31 cellular contexts compared by ENCODE assay signal in the genomic region with DNA sequence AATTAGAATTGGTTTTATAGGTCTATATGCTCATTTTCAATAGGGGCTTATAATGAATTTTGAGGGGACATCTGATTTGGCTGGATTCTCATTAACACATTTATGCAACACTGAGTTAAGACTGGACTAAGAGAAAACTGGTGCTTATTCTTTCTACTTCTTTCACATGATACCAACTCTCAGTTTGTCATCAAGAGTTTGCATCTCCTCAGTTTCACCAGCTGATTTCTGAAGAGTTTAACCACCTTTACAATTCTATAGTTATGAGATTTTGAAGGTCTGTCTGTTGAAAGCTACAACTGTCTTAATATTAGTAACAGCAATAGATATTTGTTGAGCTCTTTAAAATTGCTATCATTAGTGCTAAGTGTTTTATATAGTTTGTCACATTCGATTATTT.
"Had no signal": no experiment of that assay in that cellular context is flagged by ENCODE, and none has a peak within 500 bp of the region (broad histone marks: within the 10 kb centered on the region; RNA-seq: fewer than 3 reads in every experiment).

No MANE protein-coding gene starts in this region.

- H3K27me3 ChIP-seq: ascending aorta, cardiac muscle cell, colonic mucosa had no signal

- H3K36me3 ChIP-seq: ascending aorta, cardiac muscle cell, colonic mucosa, WERI-Rb-1 had no signal

- DNase-seq: activated CD4-positive, alpha-beta memory T cell treated with anti-CD3 and anti-CD28 coated beads, Interleukin-2, amount 10 ng/mL, durations not matched to agents 7 days and 5 days; activated CD4-positive, alpha-beta T cell treated with anti-CD3 and anti-CD28 coated beads for 1 hour; activated CD4-positive, alpha-beta T cell treated with anti-CD3 and anti-CD28 coated beads for 36 hours; activated CD4-positive, alpha-beta T cell treated with anti-CD3 and anti-CD28 coated beads for 48 hours; activated CD4-positive, alpha-beta T cell treated with anti-CD3 and anti-CD28 coated beads, Interleukin-2, amount 10 ng/mL, durations not matched to agents 7 days and 5 days; activated CD4-positive, alpha-beta T cell treated with anti-CD3 and anti-CD28 coated beads, Interleukin-2, amount 50 U/mL, for 48 hours; activated CD4-positive, CD25-positive, alpha-beta regulatory T cell; activated CD8-positive, alpha-beta memory T cell treated with anti-CD3 and anti-CD28 coated beads for 24 hours; activated CD8-positive, alpha-beta memory T cell treated with anti-CD3 and anti-CD28 coated beads, Interleukin-2, amount 10 ng/mL, durations not matched to agents 7 days and 5 days; activated CD8-positive, alpha-beta memory T cell treated with anti-CD3 and anti-CD28 coated beads, Interleukin-2, amount 50 U/mL, for 48 hours; activated CD8-positive, alpha-beta T cell treated with anti-CD3 and anti-CD28 coated beads, Interleukin-2, amount 10 ng/mL, durations not matched to agents 7 days and 5 days; activated effector memory CD4-positive, alpha-beta T cell treated with Interleukin-2 at 50 U/mL for 16 hours; activated gamma-delta T cell; activated naive CD4-positive, alpha-beta T cell treated with anti-CD3 and anti-CD28 coated beads, Interleukin-2, amount 10 ng/mL, durations not matched to agents 7 days and 5 days; activated naive CD4-positive, alpha-beta T cell treated with Interleukin-2 at 50 U/mL for 16 hours; activated naive CD8-positive, alpha-beta T cell treated with anti-CD3 and anti-CD28 coated beads, Interleukin-2, amount 10 ng/mL, durations not matched to agents 7 days and 5 days; activated naive CD8-positive, alpha-beta T cell treated with anti-CD3 and anti-CD28 coated beads, Interleukin-2, amount 50 U/mL, for 24 hours; activated T-cell treated with anti-CD3 and anti-CD28 coated beads, Interleukin-2, amount 50 U/mL, for 24 hours; activated T-cell treated with anti-CD3 and anti-CD28 coated beads, Interleukin-2, amount 50 U/mL, for 48 hours; amygdala; anterior cingulate cortex; caudate nucleus; cerebellar nuclear complex; colonic mucosa; T-helper 2 cell; T-helper 9 cell; WERI-Rb-1 had no signal

- H3K27ac ChIP-seq: ascending aorta, cardiac muscle cell, colonic mucosa, WERI-Rb-1 had no signal

- H3K9me3 ChIP-seq: ascending aorta, colonic mucosa had no signal

- ATAC-seq: activated CD4-positive, alpha-beta T cell treated with anti-CD3 and anti-CD28 coated beads for 36 hours; activated CD4-positive, CD25-positive, alpha-beta regulatory T cell treated with anti-CD3 and anti-CD28 coated beads, Interleukin-2, amount 50 U/mL, for 24 hours; activated CD8-positive, alpha-beta memory T cell treated with anti-CD3 and anti-CD28 coated beads, Interleukin-2, amount 10 ng/mL, durations not matched to agents 7 days and 5 days; activated CD8-positive, alpha-beta T cell treated with anti-CD3 and anti-CD28 coated beads, Interleukin-2, amount 10 ng/mL, durations not matched to agents 7 days and 5 days; activated naive CD8-positive, alpha-beta T cell treated with anti-CD3 and anti-CD28 coated beads, Interleukin-2, amount 50 U/mL, for 24 hours; WTC11 had no signal

- H3K4me1 ChIP-seq: ascending aorta, colonic mucosa had no signal

- H3K4me3 ChIP-seq: ascending aorta, cardiac muscle cell, colonic mucosa had no signal
